ENCODE assay signal across 23 cellular contexts in genomic region chr14:81305743-81306142, GRCh38.
"Had no signal": no experiment of that assay in that cellular context is flagged by ENCODE, and none has a peak within 500 bp of the region (broad histone marks: within the 10 kb centered on the region; RNA-seq: fewer than 3 reads in every experiment).

No MANE protein-coding gene starts in this region.

- H3K27ac ChIP-seq: cardiac muscle cell, esophagus squamous epithelium, neural progenitor cell, ovary, testis, upper lobe of left lung had no signal

- H3K9me3 ChIP-seq: esophagus squamous epithelium, mucosa of descending colon, ovary, testis, upper lobe of left lung had no signal

- H3K36me3 Mint-ChIP-seq: activated CD8-positive, alpha-beta memory T cell treated with anti-CD3 and anti-CD28 coated beads, Interleukin-2, amount 10 ng/mL, durations not matched to agents 7 days and 5 days; activated naive CD8-positive, alpha-beta T cell treated with anti-CD3 and anti-CD28 coated beads, Interleukin-2, amount 10 ng/mL, durations not matched to agents 7 days and 5 days; memory B cell; naive B cell; stimulated activated effector memory CD8-positive, alpha-beta T cell treated with anti-CD3 and anti-CD28 coated beads, Interleukin-12 subunit alpha, Interleukin-12 subunit beta, amount 100 ng/mL, for 72 hours; WTC11 had no signal

- H3K9me3 Mint-ChIP-seq: activated CD4-positive, alpha-beta memory T cell treated with anti-CD3 and anti-CD28 coated beads, Interleukin-2, amount 10 ng/mL, durations not matched to agents 7 days and 5 days; activated naive CD8-positive, alpha-beta T cell treated with anti-CD3 and anti-CD28 coated beads, Interleukin-2, amount 10 ng/mL, durations not matched to agents 7 days and 5 days; activated T-helper 17 cell treated with anti-CD3 and anti-CD28 coated beads, Interleukin-2, amount 50 U/mL, for 72 hours; memory B cell; naive B cell; neural progenitor cell; stimulated activated effector memory CD8-positive, alpha-beta T cell treated with anti-CD3 and anti-CD28 coated beads, Interleukin-12 subunit alpha, Interleukin-12 subunit beta, amount 100 ng/mL, for 72 hours; WTC11 had no signal

- H3K27ac Mint-ChIP-seq: activated CD4-positive, alpha-beta memory T cell treated with anti-CD3 and anti-CD28 coated beads, Interleukin-2, amount 10 ng/mL, durations not matched to agents 7 days and 5 days; activated CD8-positive, alpha-beta memory T cell treated with anti-CD3 and anti-CD28 coated beads, Interleukin-2, amount 10 ng/mL, durations not matched to agents 7 days and 5 days; activated naive CD8-positive, alpha-beta T cell treated with anti-CD3 and anti-CD28 coated beads, Interleukin-2, amount 10 ng/mL, durations not matched to agents 7 days and 5 days; activated T-helper 17 cell treated with anti-CD3 and anti-CD28 coated beads, Interleukin-2, amount 50 U/mL, for 72 hours; memory B cell; naive B cell; neural progenitor cell; stimulated activated effector memory CD8-positive, alpha-beta T cell treated with anti-CD3 and anti-CD28 coated beads, Interleukin-12 subunit alpha, Interleukin-12 subunit beta, amount 100 ng/mL, for 72 hours had no signal

- H3K4me3 Mint-ChIP-seq: activated CD4-positive, alpha-beta memory T cell treated with anti-CD3 and anti-CD28 coated beads, Interleukin-2, amount 10 ng/mL, durations not matched to agents 7 days and 5 days; activated CD8-positive, alpha-beta memory T cell treated with anti-CD3 and anti-CD28 coated beads, Interleukin-2, amount 10 ng/mL, durations not matched to agents 7 days and 5 days; activated naive CD8-positive, alpha-beta T cell treated with anti-CD3 and anti-CD28 coated beads, Interleukin-2, amount 10 ng/mL, durations not matched to agents 7 days and 5 days; activated T-helper 17 cell treated with anti-CD3 and anti-CD28 coated beads, Interleukin-2, amount 50 U/mL, for 72 hours; memory B cell; naive B cell; neural progenitor cell; stimulated activated effector memory CD8-positive, alpha-beta T cell treated with anti-CD3 and anti-CD28 coated beads, Interleukin-12 subunit alpha, Interleukin-12 subunit beta, amount 100 ng/mL, for 72 hours; WTC11 had no signal

- ATAC-seq: activated CD8-positive, alpha-beta memory T cell treated with anti-CD3 and anti-CD28 coated beads, Interleukin-2, amount 10 ng/mL, durations not matched to agents 7 days and 5 days; activated T-helper 17 cell treated with anti-CD3 and anti-CD28 coated beads, Interleukin-2, amount 50 U/mL, for 72 hours; mucosa of descending colon; sciatic nerve; stimulated activated effector memory CD8-positive, alpha-beta T cell treated with anti-CD3 and anti-CD28 coated beads, Interleukin-12 subunit alpha, Interleukin-12 subunit beta, amount 100 ng/mL, for 72 hours; WTC11 had no signal

- H3K4me3 ChIP-seq: cardiac muscle cell, esophagus squamous epithelium, mucosa of descending colon, neural progenitor cell, ovary, smooth muscle cell, testis, upper lobe of left lung had no signal

- DNase-seq: activated CD4-positive, alpha-beta memory T cell treated with anti-CD3 and anti-CD28 coated beads, Interleukin-2, amount 10 ng/mL, durations not matched to agents 7 days and 5 days; activated CD4-positive, alpha-beta T cell treated with anti-CD3 and anti-CD28 coated beads for 4 hours; activated CD8-positive, alpha-beta memory T cell treated with anti-CD3 and anti-CD28 coated beads, Interleukin-2, amount 10 ng/mL, durations not matched to agents 7 days and 5 days; activated naive CD4-positive, alpha-beta T cell treated with Interleukin-2 at 50 U/mL for 16 hours; activated naive CD8-positive, alpha-beta T cell treated with anti-CD3 and anti-CD28 coated beads, Interleukin-2, amount 10 ng/mL, durations not matched to agents 7 days and 5 days; amygdala; dermis blood vessel endothelial cell; effector memory CD4-positive, alpha-beta T cell; esophagus squamous epithelium; mucosa of descending colon; naive B cell; ovary; stimulated activated CD4-positive, alpha-beta T cell treated with anti-CD3 and anti-CD28 coated beads, Interleukin-4, amount 100 ng/mL, for 24 hours; testis; upper lobe of left lung had no signal

- H3K36me3 ChIP-seq: cardiac muscle cell, neural progenitor cell, ovary, upper lobe of left lung had no signal

- H3K27me3 Mint-ChIP-seq: activated CD4-positive, alpha-beta memory T cell treated with anti-CD3 and anti-CD28 coated beads, Interleukin-2, amount 10 ng/mL, durations not matched to agents 7 days and 5 days had no signal

- H3K4me1 ChIP-seq: testis had no signal

- H3K27me3 ChIP-seq: esophagus squamous epithelium, neural progenitor cell, ovary, testis, upper lobe of left lung had no signal

- H3K4me1 Mint-ChIP-seq: naive B cell had no signal
